Comparison of ENCODE assay signal across 13 cellular contexts in the genomic region with DNA sequence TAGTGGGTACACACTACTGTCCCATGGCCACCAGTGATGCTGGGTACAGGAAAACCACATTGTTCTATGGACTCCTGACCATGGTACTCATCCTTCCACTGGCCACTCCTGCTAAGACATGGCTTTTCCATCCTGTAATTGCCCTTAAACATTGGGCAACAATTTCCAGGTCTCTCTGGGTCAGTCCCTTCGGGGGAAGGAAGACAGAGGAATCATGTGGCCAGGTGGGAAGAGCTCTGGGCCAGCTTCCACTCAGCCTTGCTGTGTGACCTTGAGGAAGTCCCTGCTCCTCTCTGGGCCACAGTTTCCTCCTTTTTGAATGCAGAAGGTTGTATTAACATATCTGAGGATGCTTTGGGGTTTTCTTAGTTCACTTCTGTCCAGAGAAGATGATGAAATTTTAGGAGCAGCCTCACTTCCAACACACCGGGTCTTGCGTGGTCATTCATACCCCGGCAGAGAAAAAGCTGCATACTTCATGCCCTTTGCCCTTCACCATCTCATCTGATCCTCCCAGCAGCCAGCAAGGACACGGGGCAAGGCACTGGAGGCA. TPM values are rescaled to one million over a fixed set of nuclear protein-coding genes. Genes with fewer than 3 reads are reported as not detected.
DNase-seq lines count a peak whose midpoint lies in the region; ATAC-seq and TF ChIP-seq lines count a peak whose summit lies in the region.
"Had no signal": no experiment of that assay in that cellular context is flagged by ENCODE, and none has a peak within 500 bp of the region (broad histone marks: within the 10 kb centered on the region; RNA-seq: fewer than 3 reads in every experiment).

No MANE protein-coding gene starts in this region.

- peak overlapping the region; percentile 61 for H3K27ac Mint-ChIP-seq in HFFc6
- H3K27ac Mint-ChIP-seq: activated CD8-positive, alpha-beta T cell treated with anti-CD3 and anti-CD28 coated beads, Interleukin-2, amount 10 ng/mL, durations not matched to agents 7 days and 5 days; activated T-helper 2 cell treated with anti-CD3 and anti-CD28 coated beads, Interferon-gamma antibody, Interleukin-2, Interleukin-4, amounts not matched to agents 10 μg/mL and 5 μg/mL and 100 μg/mL, durations not matched to agents 14 hours and 24 hours and 36 hours had no signal

- no peaks in the 10 kb centered on the region for H3K79me2 ChIP-seq in smooth muscle cell (ENCODE audit: low read depth)

- no peak for DNase-seq in HFFc6
- DNase-seq in amniotic epithelial cell (ENCODE audit: low read depth), result peak; percentile 50
- no peak for DNase-seq in right atrium auricular region (ENCODE audit: low spot score)
- DNase-seq in smooth muscle cell (lab: John Stamatoyannopoulos, UW; ENCODE audit: unreplicated experiment), result no peak
- no peak for DNase-seq in NK-92 (lab: John Stamatoyannopoulos, UW; ENCODE audit: unreplicated experiment)
- DNase-seq in caudate nucleus (lab: John Stamatoyannopoulos, UW), result no peak
- DNase-seq: activated CD8-positive, alpha-beta T cell treated with anti-CD3 and anti-CD28 coated beads, Interleukin-2, amount 10 ng/mL, durations not matched to agents 7 days and 5 days; CD8-positive, alpha-beta memory T cell; MG63; substantia nigra had no signal

- H3K36me3 Mint-ChIP-seq in HFFc6 (ENCODE audit: low read depth), result peaks cover 6% of the 10 kb centered on the region; the same call in 1 of the 2 replicates
- H3K36me3 Mint-ChIP-seq: CD8-positive, alpha-beta memory T cell had no signal

- H2AFZ ChIP-seq in smooth muscle cell (ENCODE audit: low read depth), result no peak overlapping the region

- H3K4me1 ChIP-seq in right atrium auricular region (peaks cover 0 to 46% of the 10 kb centered on the region in 2 donors), smooth muscle cell (ENCODE audit: low read depth) (no peaks in the 10 kb centered on the region)

- peak overlapping the region; percentile 67 to 78 for H3K27ac ChIP-seq in right atrium auricular region
- H3K27ac ChIP-seq in smooth muscle cell (ENCODE audit: low read depth), result peak overlapping the region; percentile 1
- H3K27ac ChIP-seq in caudate nucleus (ENCODE audit: low read depth, low read length), result no peak overlapping the region

- WGBS in smooth muscle cell (ENCODE audit: low lambda C conversion rate), result 18% methylated on average over 5 of the region's 5 CpGs

- 0 out of 2 replicates have a peak, but pooled peaks cover 7% of the 10 kb centered on the region for H3K9me3 Mint-ChIP-seq in HFFc6
- H3K9me3 Mint-ChIP-seq: activated T-helper 2 cell treated with anti-CD3 and anti-CD28 coated beads, Interferon-gamma antibody, Interleukin-2, Interleukin-4, amounts not matched to agents 10 μg/mL and 5 μg/mL and 100 μg/mL, durations not matched to agents 14 hours and 24 hours and 36 hours; CD8-positive, alpha-beta memory T cell had no signal

- H3K4me3 ChIP-seq in right atrium auricular region (no peak overlapping the region), smooth muscle cell (no peak overlapping the region)
- H3K4me3 ChIP-seq: ascending aorta, MG63 had no signal

- H3K4me1 Mint-ChIP-seq in HFFc6 (ENCODE audit: low read depth), result peaks cover 30% of the 10 kb centered on the region

- H3K27me3 ChIP-seq in right atrium auricular region, result no peaks in the 10 kb centered on the region
- no peaks in the 10 kb centered on the region for H3K27me3 ChIP-seq in smooth muscle cell (ENCODE audit: low read depth)
- H3K27me3 ChIP-seq: ascending aorta, MG63 had no signal

- ATAC-seq in GM21717 (IDR thresholded peaks at IDR 0.05; ENCODE audit: unreplicated experiment), result no peak
- ATAC-seq: activated CD8-positive, alpha-beta T cell treated with anti-CD3 and anti-CD28 coated beads, Interleukin-2, amount 10 ng/mL, durations not matched to agents 7 days and 5 days had no signal

- H3F3A ChIP-seq in smooth muscle cell (ENCODE audit: low read depth), result peaks cover 13% of the 10 kb centered on the region

- peaks cover 1% of the 10 kb centered on the region; the same call in 1 of the 2 replicates for H3K27me3 Mint-ChIP-seq in HFFc6 (ENCODE audit: insufficient read depth)

- H3K36me3 ChIP-seq in right atrium auricular region (no peaks in the 10 kb centered on the region), smooth muscle cell (ENCODE audit: low read depth) (no peaks in the 10 kb centered on the region)
- H3K36me3 ChIP-seq: ascending aorta, MG63 had no signal

- no peak overlapping the region for H3K9ac ChIP-seq in smooth muscle cell (ENCODE audit: low read depth)

- no peak for TF ChIP-seq CTCF in HFFc6 (IDR thresholded peaks at IDR 0.05)
- no peak for TF ChIP-seq CTCF in right atrium auricular region (IDR thresholded peaks at IDR 0.05)
- TF ChIP-seq CTCF in smooth muscle cell (IDR thresholded peaks at IDR 0.05; ENCODE audit: borderline replicate concordance, insufficient read depth, poor library complexity, severe bottlenecking), result no peak

- H3K4me2 ChIP-seq in smooth muscle cell, result peak overlapping the region; percentile 33

- no peaks in the 10 kb centered on the region for H4K20me1 ChIP-seq in smooth muscle cell (ENCODE audit: low read depth)

- no peaks in the 10 kb centered on the region for H3K9me3 ChIP-seq in right atrium auricular region
- H3K9me3 ChIP-seq in smooth muscle cell (replicated peaks; ENCODE audit: low read depth), result no peaks in the 10 kb centered on the region
- H3K9me3 ChIP-seq: ascending aorta, MG63 had no signal

- H3K4me3 Mint-ChIP-seq in HFFc6, result peak overlapping the region; percentile 40
- H3K4me3 Mint-ChIP-seq: activated CD8-positive, alpha-beta T cell treated with anti-CD3 and anti-CD28 coated beads, Interleukin-2, amount 10 ng/mL, durations not matched to agents 7 days and 5 days; CD8-positive, alpha-beta memory T cell had no signal

RNA-seq across cellular contexts. Expression of gene SRRM1, which starts 50.8 kb away (rescaled TPM):
- 100 to 1,000 TPM; 118 to 149 (median 134) TPM for total RNA-seq in HFFc6 (2021; fragmentation: NEBNext Ultra II Directional; extraction: Animal tissue kit (Norgen Biotek cat#: 25700))
- total RNA-seq in right atrium auricular region (10 to 100 TPM; 49.5 to 50.5 TPM), smooth muscle cell (53.8 and 70.1 TPM in 2 replicates)
- 96.0 and 129 TPM in 2 replicates for polyA plus RNA-seq in smooth muscle cell

RNA-seq across cellular contexts. Expression of gene CLIC4, which starts 51.3 kb away (rescaled TPM):
- 100 to 1,000 TPM; 517 to 729 (median 548) TPM for total RNA-seq in HFFc6 (2021; fragmentation: NEBNext Ultra II Directional; extraction: Animal tissue kit (Norgen Biotek cat#: 25700))
- 100 to 1,000 TPM; 236 to 265 TPM for total RNA-seq in right atrium auricular region
- 389 and 417 TPM in 2 replicates for total RNA-seq in smooth muscle cell
- polyA plus RNA-seq in smooth muscle cell, result 149 and 151 TPM in 2 replicates
